Comparison of ENCODE assay signal across 16 cellular contexts in genomic region chr12:75650989-75651695, GRCh38.
DNase-seq lines count a peak whose midpoint lies in the region; ATAC-seq, FAIRE-seq and TF ChIP-seq lines count a peak whose summit lies in the region.
"Had no signal": no experiment of that assay in that cellular context is flagged by ENCODE, and none has a peak within 500 bp of the region (broad histone marks: within the 10 kb centered on the region; RNA-seq: fewer than 3 reads in every experiment).

No MANE protein-coding gene starts in this region.

- DNase-seq in DMS 273 (lab: John Stamatoyannopoulos, UW; ENCODE audit: unreplicated experiment) = peak; percentile 3
- DNase-seq in DMS 273 treated with DMSO at 0.1 percent for 48 hours (lab: John Stamatoyannopoulos, UW) = no peak
- peak; percentile 88 for DNase-seq in bronchial epithelial cell (ENCODE audit: low read depth)
- peak; percentile 64 for DNase-seq in iris pigment epithelial cell (ENCODE audit: low read depth)
- no peak for DNase-seq in spleen
- DNase-seq in middle frontal gyrus (ENCODE audit: extremely low spot score, low spot score) = no peak
- no peak for DNase-seq in activated naive CD8-positive, alpha-beta T cell treated with anti-CD3 and anti-CD28 coated beads, Interleukin-2, amount 50 U/mL, for 24 hours
- DNase-seq: activated CD4-positive, alpha-beta T cell treated with anti-CD3 and anti-CD28 coated beads, Interleukin-2, amount 50 U/mL, for 4 hours; activated naive CD8-positive, alpha-beta T cell treated with anti-CD3 and anti-CD28 coated beads for 36 hours; activated T-cell treated with anti-CD3 and anti-CD28 coated beads, Interleukin-2, amount 50 U/mL, for 24 hours; colonic mucosa; DND-41 had no signal

- no peak for TF ChIP-seq POLR2A in spleen (IDR thresholded peaks at IDR 0.05)

- no peak overlapping the region for H3K27ac Mint-ChIP-seq in activated naive CD8-positive, alpha-beta T cell treated with anti-CD3 and anti-CD28 coated beads, Interleukin-2, amount 50 U/mL, for 24 hours
- H3K27ac Mint-ChIP-seq: activated naive CD8-positive, alpha-beta T cell treated with anti-CD3 and anti-CD28 coated beads for 36 hours; activated T-cell treated with anti-CD3 and anti-CD28 coated beads, Interleukin-2, amount 50 U/mL, for 24 hours had no signal

- TF ChIP-seq CTCF in bronchial epithelial cell (IDR thresholded peaks at IDR 0.05; ENCODE audit: insufficient read depth, low read length, severe bottlenecking) (no peak), spleen (IDR thresholded peaks at IDR 0.05 in 8 of 11, conservative IDR thresholded peaks at IDR 0.05 in 3 of 11) (no peak)

- no peak overlapping the region for H3K4me3 ChIP-seq in bronchial epithelial cell (ENCODE audit: low read depth, low read length)
- no peak overlapping the region for H3K4me3 ChIP-seq in spleen
- H3K4me3 ChIP-seq: colonic mucosa had no signal

- no peaks in the 10 kb centered on the region for H3K9me3 Mint-ChIP-seq in activated naive CD8-positive, alpha-beta T cell treated with anti-CD3 and anti-CD28 coated beads, Interleukin-2, amount 50 U/mL, for 24 hours
- H3K9me3 Mint-ChIP-seq: activated naive CD8-positive, alpha-beta T cell treated with anti-CD3 and anti-CD28 coated beads for 36 hours; activated T-cell treated with anti-CD3 and anti-CD28 coated beads, Interleukin-2, amount 50 U/mL, for 24 hours had no signal

- H3K27me3 ChIP-seq in bronchial epithelial cell (ENCODE audit: control insufficient read depth, insufficient read depth, low read length) (no peaks in the 10 kb centered on the region), spleen (replicated peaks in 1 of 7) (no peaks in the 10 kb centered on the region)
- H3K27me3 ChIP-seq: colonic mucosa had no signal

- H3K9me3 ChIP-seq in spleen = no peaks in the 10 kb centered on the region
- H3K9me3 ChIP-seq: colonic mucosa had no signal

- H3K36me3 ChIP-seq in bronchial epithelial cell (ENCODE audit: control insufficient read depth, insufficient read depth, low read length) = no peaks in the 10 kb centered on the region
- no peaks in the 10 kb centered on the region for H3K36me3 ChIP-seq in spleen
- H3K36me3 ChIP-seq: colonic mucosa had no signal

- FAIRE-seq in bronchial epithelial cell (lab: Jason Lieb, UNC) = no peak
- FAIRE-seq: H1 had no signal

- H3K4me1 ChIP-seq in spleen = peaks cover 0 to 6% (median 0%) of the 10 kb centered on the region in 6 donors
- H3K4me1 ChIP-seq: colonic mucosa had no signal

- no peaks in the 10 kb centered on the region for H3K36me3 Mint-ChIP-seq in activated naive CD8-positive, alpha-beta T cell treated with anti-CD3 and anti-CD28 coated beads, Interleukin-2, amount 50 U/mL, for 24 hours (ENCODE audit: low read depth)

- WGBS in spleen, 5 donors = 60 to 81% (median 80%) methylated on average over 4 of the region's 4 CpGs

- H3K27me3 Mint-ChIP-seq in activated naive CD8-positive, alpha-beta T cell treated with anti-CD3 and anti-CD28 coated beads, Interleukin-2, amount 50 U/mL, for 24 hours = peaks cover 25% of the 10 kb centered on the region

- peak overlapping the region in 6 of 8 donors; percentile 2 to 58 (median 43) for H3K27ac ChIP-seq in spleen
- H3K27ac ChIP-seq: 22Rv1, C4-2B, colonic mucosa had no signal

- no peak for ATAC-seq in HG02588 (IDR thresholded peaks at IDR 0.05; ENCODE audit: unreplicated experiment)
- ATAC-seq in activated naive CD8-positive, alpha-beta T cell treated with anti-CD3 and anti-CD28 coated beads, Interleukin-2, amount 50 U/mL, for 24 hours = no peak

- H3K4me3 Mint-ChIP-seq in activated naive CD8-positive, alpha-beta T cell treated with anti-CD3 and anti-CD28 coated beads, Interleukin-2, amount 50 U/mL, for 24 hours = no peak overlapping the region
- H3K4me3 Mint-ChIP-seq: activated naive CD8-positive, alpha-beta T cell treated with anti-CD3 and anti-CD28 coated beads for 36 hours; activated T-cell treated with anti-CD3 and anti-CD28 coated beads, Interleukin-2, amount 50 U/mL, for 24 hours had no signal

- peaks cover 22% of the 10 kb centered on the region for H3K4me1 Mint-ChIP-seq in activated naive CD8-positive, alpha-beta T cell treated with anti-CD3 and anti-CD28 coated beads, Interleukin-2, amount 50 U/mL, for 24 hours

- intact Hi-C loops in spleen (cut with DNase I; ENCODE audit: low total_unique reads) = no loop called here

Comparison
In these comparisons a context has a peak if more than half of its experiments do, and no peak if none do; other contexts are left out.
1. DNase-seq: peak in DMS 273 (single experiment), bronchial epithelial cell (single experiment) and iris pigment epithelial cell (single experiment); none in DMS 273 treated with DMSO at 0.1 percent for 48 hours (single experiment), spleen (single experiment), middle frontal gyrus (single experiment) and activated naive CD8-positive, alpha-beta T cell treated with anti-CD3 and anti-CD28 coated beads, Interleukin-2, amount 50 U/mL, for 24 hours (single experiment).